1 cellular context compared by ENCODE assay signal in the genomic region with DNA sequence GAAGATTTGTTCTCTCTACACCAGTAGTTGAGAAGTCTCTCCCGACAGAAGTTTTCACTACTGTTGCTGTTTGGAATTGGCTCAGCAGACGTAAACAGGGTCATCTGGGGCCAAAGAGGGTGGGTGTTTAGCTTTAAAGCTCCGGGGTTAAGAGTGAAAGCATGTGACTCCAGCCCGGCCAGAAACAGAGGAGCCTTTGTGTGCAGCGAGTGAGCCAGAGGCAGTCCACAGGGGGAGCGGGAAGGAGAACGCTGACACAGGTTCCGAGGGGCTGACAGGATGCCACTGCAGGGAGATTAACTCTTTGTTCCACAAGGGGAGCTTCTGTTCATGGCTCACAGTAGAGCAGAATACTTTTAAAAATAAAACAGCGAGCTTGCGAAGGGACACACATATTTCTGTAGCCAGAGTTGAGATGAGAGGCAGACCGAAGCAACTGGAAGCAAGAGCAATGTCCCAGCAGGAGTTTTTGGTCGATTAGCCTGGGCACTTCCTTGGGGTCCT.
A peak's percentile ranks its signal among the peaks of the same experiment; 100 is the strongest.
TF ChIP-seq lines count a peak whose summit lies in the region.

No MANE protein-coding gene starts in this region.

TF ChIP-seq in HepG2, 621 proteins besides CTCF, POLR2A, EP300 and RAD21 (continued from another document and continues in another):
- TF ChIP-seq, protein P1, sequence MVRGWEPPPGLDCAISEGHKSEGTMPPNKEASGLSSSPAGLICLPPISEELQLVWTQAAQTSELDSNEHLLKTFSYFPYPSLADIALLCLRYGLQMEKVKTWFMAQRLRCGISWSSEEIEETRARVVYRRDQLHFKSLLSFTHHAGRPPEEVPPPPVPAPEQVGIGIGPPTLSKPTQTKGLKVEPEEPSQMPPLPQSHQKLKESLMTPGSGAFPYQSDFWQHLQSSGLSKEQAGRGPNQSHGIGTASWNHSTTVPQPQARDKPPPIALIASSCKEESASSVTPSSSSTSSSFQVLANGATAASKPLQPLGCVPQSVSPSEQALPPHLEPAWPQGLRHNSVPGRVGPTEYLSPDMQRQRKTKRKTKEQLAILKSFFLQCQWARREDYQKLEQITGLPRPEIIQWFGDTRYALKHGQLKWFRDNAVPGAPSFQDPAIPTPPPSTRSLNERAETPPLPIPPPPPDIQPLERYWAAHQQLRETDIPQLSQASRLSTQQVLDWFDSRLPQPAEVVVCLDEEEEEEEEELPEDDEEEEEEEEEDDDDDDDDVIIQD (CRISPR knock-in tag; IDR thresholded peaks at IDR 0.05; ENCODE audit: low read depth), result no peak; the same call in 1 of the 2 replicates
- TF ChIP-seq PHF8 (CRISPR knock-in tag; IDR thresholded peaks at IDR 0.05), result 0 out of 2 replicates have a peak, but pooled peaks have one; percentile 22
- peak; percentile 97 for TF ChIP-seq FOXO1 (CRISPR knock-in tag; IDR thresholded peaks at IDR 0.05)
- no peak for TF ChIP-seq SPEN (CRISPR knock-in tag; IDR thresholded peaks at IDR 0.05; ENCODE audit: low read depth)
- TF ChIP-seq, protein P2, sequence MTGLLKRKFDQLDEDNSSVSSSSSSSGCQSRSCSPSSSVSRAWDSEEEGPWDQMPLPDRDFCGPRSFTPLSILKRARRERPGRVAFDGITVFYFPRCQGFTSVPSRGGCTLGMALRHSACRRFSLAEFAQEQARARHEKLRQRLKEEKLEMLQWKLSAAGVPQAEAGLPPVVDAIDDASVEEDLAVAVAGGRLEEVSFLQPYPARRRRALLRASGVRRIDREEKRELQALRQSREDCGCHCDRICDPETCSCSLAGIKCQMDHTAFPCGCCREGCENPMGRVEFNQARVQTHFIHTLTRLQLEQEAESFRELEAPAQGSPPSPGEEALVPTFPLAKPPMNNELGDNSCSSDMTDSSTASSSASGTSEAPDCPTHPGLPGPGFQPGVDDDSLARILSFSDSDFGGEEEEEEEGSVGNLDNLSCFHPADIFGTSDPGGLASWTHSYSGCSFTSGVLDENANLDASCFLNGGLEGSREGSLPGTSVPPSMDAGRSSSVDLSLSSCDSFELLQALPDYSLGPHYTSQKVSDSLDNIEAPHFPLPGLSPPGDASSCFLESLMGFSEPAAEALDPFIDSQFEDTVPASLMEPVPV (CRISPR knock-in tag; IDR thresholded peaks at IDR 0.05), result no peak
- TF ChIP-seq IRX3 (CRISPR knock-in tag; IDR thresholded peaks at IDR 0.05; ENCODE audit: borderline replicate concordance, low read depth), result no peak
- TF ChIP-seq ZNF670 (CRISPR knock-in tag; IDR thresholded peaks at IDR 0.05; ENCODE audit: borderline replicate concordance), result no peak
- TF ChIP-seq ARID2 (CRISPR knock-in tag; IDR thresholded peaks at IDR 0.05; ENCODE audit: borderline replicate concordance), result no peak
- no peak for TF ChIP-seq CENPT (CRISPR knock-in tag; IDR thresholded peaks at IDR 0.05; ENCODE audit: low read depth)
- TF ChIP-seq ZNF33B (CRISPR knock-in tag; IDR thresholded peaks at IDR 0.05), result no peak
- TF ChIP-seq, protein P3, sequence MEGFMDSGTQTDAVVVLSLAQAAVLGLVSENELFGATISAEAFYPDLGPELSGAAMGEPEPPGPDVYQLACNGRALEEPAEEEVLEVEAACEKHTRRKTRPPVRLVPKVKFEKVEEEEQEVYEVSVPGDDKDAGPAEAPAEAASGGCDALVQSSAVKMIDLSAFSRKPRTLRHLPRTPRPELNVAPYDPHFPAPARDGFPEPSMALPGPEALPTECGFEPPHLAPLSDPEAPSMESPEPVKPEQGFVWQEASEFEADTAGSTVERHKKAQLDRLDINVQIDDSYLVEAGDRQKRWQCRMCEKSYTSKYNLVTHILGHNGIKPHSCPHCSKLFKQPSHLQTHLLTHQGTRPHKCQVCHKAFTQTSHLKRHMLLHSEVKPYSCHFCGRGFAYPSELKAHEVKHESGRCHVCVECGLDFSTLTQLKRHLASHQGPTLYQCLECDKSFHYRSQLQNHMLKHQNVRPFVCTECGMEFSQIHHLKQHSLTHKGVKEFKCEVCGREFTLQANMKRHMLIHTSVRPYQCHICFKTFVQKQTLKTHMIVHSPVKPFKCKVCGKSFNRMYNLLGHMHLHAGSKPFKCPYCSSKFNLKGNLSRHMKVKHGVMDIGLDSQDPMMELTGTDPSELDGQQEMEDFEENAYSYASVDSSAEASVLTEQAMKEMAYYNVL (CRISPR knock-in tag; IDR thresholded peaks at IDR 0.05; ENCODE audit: borderline replicate concordance), result no peak
- TF ChIP-seq ZNF652 (CRISPR knock-in tag; IDR thresholded peaks at IDR 0.05; ENCODE audit: borderline replicate concordance, low read depth), result peak; percentile 98
- TF ChIP-seq ZFP1 (CRISPR knock-in tag; IDR thresholded peaks at IDR 0.05), result 0 out of 2 replicates have a peak, but pooled peaks have one; percentile 18
- TF ChIP-seq ZNF792 (CRISPR knock-in tag; IDR thresholded peaks at IDR 0.05), result peak; percentile 36; the same call in 1 of the 2 replicates
- 0 out of 2 replicates have a peak, but pooled peaks have one; percentile 20 for TF ChIP-seq SIX4 (CRISPR knock-in tag; IDR thresholded peaks at IDR 0.05)
- peak; percentile 90 for TF ChIP-seq TBX2 (CRISPR knock-in tag; IDR thresholded peaks at IDR 0.05; ENCODE audit: borderline replicate concordance)
- no peak for TF ChIP-seq ZNF891 (CRISPR knock-in tag; IDR thresholded peaks at IDR 0.05)
- TF ChIP-seq, protein P4, sequence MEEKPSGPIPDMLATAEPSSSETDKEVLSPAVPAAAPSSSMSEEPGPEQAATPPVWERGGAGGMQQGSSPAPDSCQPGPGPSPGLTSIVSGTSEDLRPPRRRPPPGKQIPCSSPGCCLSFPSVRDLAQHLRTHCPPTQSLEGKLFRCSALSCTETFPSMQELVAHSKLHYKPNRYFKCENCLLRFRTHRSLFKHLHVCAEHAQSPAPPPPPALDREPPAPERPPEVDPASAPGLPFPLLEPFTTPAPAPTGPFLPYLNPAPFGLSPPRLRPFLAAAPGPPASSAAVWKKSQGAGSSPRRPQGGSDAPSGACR (CRISPR knock-in tag; IDR thresholded peaks at IDR 0.05), result no peak
- no peak for TF ChIP-seq CHD2 (IDR thresholded peaks at IDR 0.05; ENCODE audit: low read depth, low read length)
- TF ChIP-seq, protein P5, sequence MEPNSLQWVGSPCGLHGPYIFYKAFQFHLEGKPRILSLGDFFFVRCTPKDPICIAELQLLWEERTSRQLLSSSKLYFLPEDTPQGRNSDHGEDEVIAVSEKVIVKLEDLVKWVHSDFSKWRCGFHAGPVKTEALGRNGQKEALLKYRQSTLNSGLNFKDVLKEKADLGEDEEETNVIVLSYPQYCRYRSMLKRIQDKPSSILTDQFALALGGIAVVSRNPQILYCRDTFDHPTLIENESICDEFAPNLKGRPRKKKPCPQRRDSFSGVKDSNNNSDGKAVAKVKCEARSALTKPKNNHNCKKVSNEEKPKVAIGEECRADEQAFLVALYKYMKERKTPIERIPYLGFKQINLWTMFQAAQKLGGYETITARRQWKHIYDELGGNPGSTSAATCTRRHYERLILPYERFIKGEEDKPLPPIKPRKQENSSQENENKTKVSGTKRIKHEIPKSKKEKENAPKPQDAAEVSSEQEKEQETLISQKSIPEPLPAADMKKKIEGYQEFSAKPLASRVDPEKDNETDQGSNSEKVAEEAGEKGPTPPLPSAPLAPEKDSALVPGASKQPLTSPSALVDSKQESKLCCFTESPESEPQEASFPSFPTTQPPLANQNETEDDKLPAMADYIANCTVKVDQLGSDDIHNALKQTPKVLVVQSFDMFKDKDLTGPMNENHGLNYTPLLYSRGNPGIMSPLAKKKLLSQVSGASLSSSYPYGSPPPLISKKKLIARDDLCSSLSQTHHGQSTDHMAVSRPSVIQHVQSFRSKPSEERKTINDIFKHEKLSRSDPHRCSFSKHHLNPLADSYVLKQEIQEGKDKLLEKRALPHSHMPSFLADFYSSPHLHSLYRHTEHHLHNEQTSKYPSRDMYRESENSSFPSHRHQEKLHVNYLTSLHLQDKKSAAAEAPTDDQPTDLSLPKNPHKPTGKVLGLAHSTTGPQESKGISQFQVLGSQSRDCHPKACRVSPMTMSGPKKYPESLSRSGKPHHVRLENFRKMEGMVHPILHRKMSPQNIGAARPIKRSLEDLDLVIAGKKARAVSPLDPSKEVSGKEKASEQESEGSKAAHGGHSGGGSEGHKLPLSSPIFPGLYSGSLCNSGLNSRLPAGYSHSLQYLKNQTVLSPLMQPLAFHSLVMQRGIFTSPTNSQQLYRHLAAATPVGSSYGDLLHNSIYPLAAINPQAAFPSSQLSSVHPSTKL (CRISPR knock-in tag; IDR thresholded peaks at IDR 0.05), result peak; percentile 88
- no peak for TF ChIP-seq ZNF17 (CRISPR knock-in tag; IDR thresholded peaks at IDR 0.05)
- no peak; the same call in 1 of the 2 replicates for TF ChIP-seq KLF15 (CRISPR knock-in tag; IDR thresholded peaks at IDR 0.05; ENCODE audit: borderline replicate concordance)
- TF ChIP-seq ZNF275 (CRISPR knock-in tag; IDR thresholded peaks at IDR 0.05; ENCODE audit: borderline replicate concordance), result no peak
- TF ChIP-seq FOXA3 (CRISPR knock-in tag; IDR thresholded peaks at IDR 0.05), result peak; percentile 84
- no peak for TF ChIP-seq EED (CRISPR knock-in tag; IDR thresholded peaks at IDR 0.05)
- TF ChIP-seq, protein P6, sequence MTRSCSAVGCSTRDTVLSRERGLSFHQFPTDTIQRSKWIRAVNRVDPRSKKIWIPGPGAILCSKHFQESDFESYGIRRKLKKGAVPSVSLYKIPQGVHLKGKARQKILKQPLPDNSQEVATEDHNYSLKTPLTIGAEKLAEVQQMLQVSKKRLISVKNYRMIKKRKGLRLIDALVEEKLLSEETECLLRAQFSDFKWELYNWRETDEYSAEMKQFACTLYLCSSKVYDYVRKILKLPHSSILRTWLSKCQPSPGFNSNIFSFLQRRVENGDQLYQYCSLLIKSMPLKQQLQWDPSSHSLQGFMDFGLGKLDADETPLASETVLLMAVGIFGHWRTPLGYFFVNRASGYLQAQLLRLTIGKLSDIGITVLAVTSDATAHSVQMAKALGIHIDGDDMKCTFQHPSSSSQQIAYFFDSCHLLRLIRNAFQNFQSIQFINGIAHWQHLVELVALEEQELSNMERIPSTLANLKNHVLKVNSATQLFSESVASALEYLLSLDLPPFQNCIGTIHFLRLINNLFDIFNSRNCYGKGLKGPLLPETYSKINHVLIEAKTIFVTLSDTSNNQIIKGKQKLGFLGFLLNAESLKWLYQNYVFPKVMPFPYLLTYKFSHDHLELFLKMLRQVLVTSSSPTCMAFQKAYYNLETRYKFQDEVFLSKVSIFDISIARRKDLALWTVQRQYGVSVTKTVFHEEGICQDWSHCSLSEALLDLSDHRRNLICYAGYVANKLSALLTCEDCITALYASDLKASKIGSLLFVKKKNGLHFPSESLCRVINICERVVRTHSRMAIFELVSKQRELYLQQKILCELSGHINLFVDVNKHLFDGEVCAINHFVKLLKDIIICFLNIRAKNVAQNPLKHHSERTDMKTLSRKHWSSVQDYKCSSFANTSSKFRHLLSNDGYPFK (CRISPR knock-in tag; IDR thresholded peaks at IDR 0.05; ENCODE audit: borderline replicate concordance), result no peak
- no peak; the same call in 1 of the 2 replicates for TF ChIP-seq ATF1 (CRISPR knock-in tag; IDR thresholded peaks at IDR 0.05)
- no peak for TF ChIP-seq ZNF704 (CRISPR knock-in tag; IDR thresholded peaks at IDR 0.05; ENCODE audit: borderline replicate concordance)
- TF ChIP-seq SYNCRIP (IDR thresholded peaks at IDR 0.05; ENCODE audit: insufficient read depth, low read depth, low read length), result no peak
- TF ChIP-seq ZNF549 (CRISPR knock-in tag; IDR thresholded peaks at IDR 0.05), result no peak
- peak; percentile 84 for TF ChIP-seq PHF21A (CRISPR knock-in tag; IDR thresholded peaks at IDR 0.05)
- TF ChIP-seq ZNF326 (CRISPR knock-in tag; IDR thresholded peaks at IDR 0.05; ENCODE audit: borderline replicate concordance), result no peak
- TF ChIP-seq ZNF510 (CRISPR knock-in tag; IDR thresholded peaks at IDR 0.05; ENCODE audit: low read depth), result no peak
- no peak for TF ChIP-seq CENPX (CRISPR knock-in tag; IDR thresholded peaks at IDR 0.05)
- TF ChIP-seq MAFF (IDR thresholded peaks at IDR 0.05; ENCODE audit: low read depth, low read length), result peak; percentile 72
- TF ChIP-seq POLR2AphosphoS5 (IDR thresholded peaks at IDR 0.05; ENCODE audit: low read depth, low read length), result peak; percentile 59; the same call in 1 of the 2 replicates
- no peak for TF ChIP-seq HNRNPK (IDR thresholded peaks at IDR 0.05; ENCODE audit: low read depth, low read length, poor library complexity, severe bottlenecking)
- no peak for TF ChIP-seq SNRNP70 (IDR thresholded peaks at IDR 0.05; ENCODE audit: low read depth, low read length)
